Comparison of ENCODE assay signal across 10 cellular contexts in genomic region chr1:37947364-37947763, GRCh38. TPM values are rescaled to one million over a fixed set of nuclear protein-coding genes. Genes with fewer than 3 reads are reported as not detected.
DNase-seq lines count a peak whose midpoint lies in the region; ATAC-seq and TF ChIP-seq lines count a peak whose summit lies in the region.
"Had no signal": no experiment of that assay in that cellular context is flagged by ENCODE, and none has a peak within 500 bp of the region (broad histone marks: within the 10 kb centered on the region; RNA-seq: fewer than 3 reads in every experiment).

No MANE protein-coding gene starts in this region.

- peak; percentile 25 for ATAC-seq in activated T-helper 17 cell treated with anti-CD3 and anti-CD28 coated beads, Interleukin-2, amount 50 U/mL, for 72 hours (replicated peaks)
- ATAC-seq in memory B cell (ENCODE audit: low read depth) (no peak), HG03521 (IDR thresholded peaks at IDR 0.05; ENCODE audit: unreplicated experiment) (no peak)

- H3K9me3 Mint-ChIP-seq in activated naive CD4-positive, alpha-beta T cell treated with anti-CD3 and anti-CD28 coated beads for 36 hours = no peaks in the 10 kb centered on the region
- H3K9me3 Mint-ChIP-seq in activated T-helper 17 cell treated with anti-CD3 and anti-CD28 coated beads, Interleukin-2, amount 50 U/mL, for 72 hours = no peaks in the 10 kb centered on the region
- H3K9me3 Mint-ChIP-seq in memory B cell = no peaks in the 10 kb centered on the region

- peak overlapping the region; percentile 66 to 96 (median 86) for H3K4me3 ChIP-seq in tibial nerve

- intact Hi-C loops in activated naive CD4-positive, alpha-beta T cell treated with anti-CD3 and anti-CD28 coated beads for 36 hours (cut with micrococcal nuclease) = loop anchor here (2.0 kb wide), 1 partner anchor 17 kb away; no protein-coding TSS in a partner anchor

- peaks cover 0 to 26% (median 10%) of the 10 kb centered on the region in 4 donors for H3K4me1 ChIP-seq in tibial nerve

- 35 to 57% methylated on average over 6 of the region's 6 CpGs for WGBS in tibial nerve, 2 donors

- no peaks in the 10 kb centered on the region for H3K9me3 ChIP-seq in tibial nerve

- no peaks in the 10 kb centered on the region for H3K27me3 Mint-ChIP-seq in activated naive CD4-positive, alpha-beta T cell treated with anti-CD3 and anti-CD28 coated beads for 36 hours (ENCODE audit: low read depth)
- H3K27me3 Mint-ChIP-seq in activated T-helper 17 cell treated with anti-CD3 and anti-CD28 coated beads, Interleukin-2, amount 50 U/mL, for 72 hours = no peaks in the 10 kb centered on the region
- no peaks in the 10 kb centered on the region for H3K27me3 Mint-ChIP-seq in memory B cell

- peak; percentile 12 for DNase-seq in activated naive CD4-positive, alpha-beta T cell treated with anti-CD3 and anti-CD28 coated beads for 36 hours
- no peak for DNase-seq in activated naive CD4-positive, alpha-beta T cell treated with Interleukin-2 at 50 U/mL for 16 hours
- DNase-seq in memory B cell (ENCODE audit: low spot score in 2 of 2) = no peak
- no peak for DNase-seq in tibial nerve (ENCODE audit: low spot score in 2 of 2)
- no peak for DNase-seq in middle frontal gyrus (ENCODE audit: extremely low spot score, low spot score)
- DNase-seq in cerebellar cortex (ENCODE audit: low spot score) = no peak
- DNase-seq: NCI-H1048 had no signal

- H3K27ac Mint-ChIP-seq in activated naive CD4-positive, alpha-beta T cell treated with anti-CD3 and anti-CD28 coated beads for 36 hours = peak overlapping the region; percentile 96
- H3K27ac Mint-ChIP-seq in activated T-helper 17 cell treated with anti-CD3 and anti-CD28 coated beads, Interleukin-2, amount 50 U/mL, for 72 hours = peak overlapping the region; percentile 87
- peak overlapping the region; percentile 92 for H3K27ac Mint-ChIP-seq in memory B cell

- peaks cover 14% of the 10 kb centered on the region for H3K4me1 Mint-ChIP-seq in activated naive CD4-positive, alpha-beta T cell treated with anti-CD3 and anti-CD28 coated beads for 36 hours (ENCODE audit: low read depth)
- H3K4me1 Mint-ChIP-seq in activated T-helper 17 cell treated with anti-CD3 and anti-CD28 coated beads, Interleukin-2, amount 50 U/mL, for 72 hours = no peaks in the 10 kb centered on the region
- H3K4me1 Mint-ChIP-seq in memory B cell = peaks cover 18% of the 10 kb centered on the region

- H3K36me3 Mint-ChIP-seq in activated naive CD4-positive, alpha-beta T cell treated with anti-CD3 and anti-CD28 coated beads for 36 hours (ENCODE audit: low read depth) = peaks cover 4% of the 10 kb centered on the region
- no peaks in the 10 kb centered on the region for H3K36me3 Mint-ChIP-seq in activated T-helper 17 cell treated with anti-CD3 and anti-CD28 coated beads, Interleukin-2, amount 50 U/mL, for 72 hours (ENCODE audit: low read depth)
- peaks cover 3% of the 10 kb centered on the region for H3K36me3 Mint-ChIP-seq in memory B cell

- H3K4me3 Mint-ChIP-seq in activated naive CD4-positive, alpha-beta T cell treated with anti-CD3 and anti-CD28 coated beads for 36 hours = peak overlapping the region; percentile 96
- peak overlapping the region; percentile 76 for H3K4me3 Mint-ChIP-seq in activated T-helper 17 cell treated with anti-CD3 and anti-CD28 coated beads, Interleukin-2, amount 50 U/mL, for 72 hours
- peak overlapping the region; percentile 99 for H3K4me3 Mint-ChIP-seq in memory B cell

- CTCF ChIA-PET in activated naive CD4-positive, alpha-beta T cell treated with anti-CD3 and anti-CD28 coated beads for 36 hours (lab: Charles Lee) = interaction anchor here (0.7 kb wide), 1 partner anchor 44 kb away, joined by 3 read pairs; no protein-coding TSS in a partner anchor

- peak overlapping the region; percentile 79 to 95 (median 92) for H3K27ac ChIP-seq in tibial nerve
- H3K27ac ChIP-seq: C4-2B had no signal

- peaks cover 0 to 28% (median 0%) of the 10 kb centered on the region in 3 donors for H3K36me3 ChIP-seq in tibial nerve

- no peak for TF ChIP-seq CTCF in tibial nerve (IDR thresholded peaks at IDR 0.05)

- no peak for TF ChIP-seq EP300 in tibial nerve (IDR thresholded peaks at IDR 0.05)

- no peaks in the 10 kb centered on the region for H3K27me3 ChIP-seq in tibial nerve

- no peak for TF ChIP-seq POLR2A in tibial nerve (IDR thresholded peaks at IDR 0.05)

RNA-seq across cellular contexts. Expression of gene INPP5B, which starts 0.5 kb away (rescaled TPM):
- 10 to 100 TPM; 30.4 to 31.2 TPM for total RNA-seq in activated naive CD4-positive, alpha-beta T cell treated with anti-CD3 and anti-CD28 coated beads for 36 hours
- 10 to 100 TPM; 21.6 to 26.9 TPM for total RNA-seq in activated T-helper 17 cell treated with anti-CD3 and anti-CD28 coated beads, Interleukin-2, amount 50 U/mL, for 72 hours
- total RNA-seq in tibial nerve = 10 to 100 TPM; 39.1 to 52.5 (median 49.0) TPM

RNA-seq across cellular contexts. Expression of gene SF3A3, which starts 42.5 kb away (rescaled TPM):
- 10 to 100 TPM; 88.2 to 89.9 TPM for total RNA-seq in activated naive CD4-positive, alpha-beta T cell treated with anti-CD3 and anti-CD28 coated beads for 36 hours
- total RNA-seq in activated T-helper 17 cell treated with anti-CD3 and anti-CD28 coated beads, Interleukin-2, amount 50 U/mL, for 72 hours = 100 to 1,000 TPM in 1 of 2 donors, 10 to 100 TPM in 1; 77.5 to 129 TPM
- 10 to 100 TPM; 51.0 to 67.8 (median 62.8) TPM for total RNA-seq in tibial nerve

RNA-seq across cellular contexts. Expression of gene FHL3, which starts 58.0 kb away (rescaled TPM):
- 10 to 100 TPM; 12.1 to 12.7 TPM for total RNA-seq in activated naive CD4-positive, alpha-beta T cell treated with anti-CD3 and anti-CD28 coated beads for 36 hours
- 10 to 100 TPM in 1 of 2 donors, 1 to 10 TPM in 1; 8.6 to 15.5 TPM for total RNA-seq in activated T-helper 17 cell treated with anti-CD3 and anti-CD28 coated beads, Interleukin-2, amount 50 U/mL, for 72 hours
- total RNA-seq in tibial nerve = 10 to 100 TPM; 25.1 to 32.7 (median 26.6) TPM
